17 cellular contexts compared by ENCODE assay signal in genomic region chr1:89279011-89279466, GRCh38. TPM values are rescaled to one million over a fixed set of nuclear protein-coding genes. Genes with fewer than 3 reads are reported as not detected.
DNase-seq lines count a peak whose midpoint lies in the region; ATAC-seq and TF ChIP-seq lines count a peak whose summit lies in the region.
"Had no signal": no experiment of that assay in that cellular context is flagged by ENCODE, and none has a peak within 500 bp of the region (broad histone marks: within the 10 kb centered on the region; RNA-seq: fewer than 3 reads in every experiment).

No MANE protein-coding gene starts in this region.

- H3K4me3 ChIP-seq in CD4-positive, CD25-positive, alpha-beta regulatory T cell (ENCODE audit: low read depth, low read length): peak overlapping the region; percentile 67
- H3K4me3 ChIP-seq in PC-3 (ENCODE audit: low read length): no peak overlapping the region

- no peak overlapping the region for H3K9ac ChIP-seq in PC-3 (ENCODE audit: low read length)

- CTCF ChIA-PET in PC-3 (lab: Charles Lee): no interaction called here

- intact Hi-C loops in PC-3 (cut with micrococcal nuclease): loop anchor here (5.0 kb wide), 1 partner anchor 178 kb away; no protein-coding TSS in a partner anchor

- peaks cover 76% of the 10 kb centered on the region for H3K4me1 ChIP-seq in CD4-positive, CD25-positive, alpha-beta regulatory T cell (ENCODE audit: control insufficient read depth, insufficient read depth, low read length, poor library complexity, severe bottlenecking)
- H3K4me1 ChIP-seq in PC-3 (ENCODE audit: insufficient read depth, low read length): peaks cover 11% of the 10 kb centered on the region

- H3K4me2 ChIP-seq in PC-3 (ENCODE audit: low read length): no peak overlapping the region

- H3K9me2 ChIP-seq in PC-3 (replicated peaks; ENCODE audit: low read length): no peaks in the 10 kb centered on the region

- H3K27ac Mint-ChIP-seq in CD4-positive, CD25-positive, alpha-beta regulatory T cell: peak overlapping the region; percentile 96 to 100 (median 97)
- H3K27ac Mint-ChIP-seq in central memory CD8-positive, alpha-beta T cell (ENCODE audit: low read depth): peak overlapping the region; percentile 94

- TF ChIP-seq CTCF in PC-3 (conservative IDR thresholded peaks at IDR 0.05; ENCODE audit: low read depth, low read length): no peak

- H3K79me2 ChIP-seq in PC-3 (ENCODE audit: low read length): no peaks in the 10 kb centered on the region

- H3K27ac ChIP-seq in CD4-positive, CD25-positive, alpha-beta regulatory T cell (ENCODE audit: insufficient read depth, low read length, poor library complexity, severe bottlenecking): peak overlapping the region; percentile 90
- no peak overlapping the region for H3K27ac ChIP-seq in PC-3 (ENCODE audit: low read length)

- POLR2A ChIA-PET in PC-3 (lab: Charles Lee; ENCODE audit: unreplicated experiment): no interaction called here

- no TSS peak for BruUV-seq in PC-3 (replicated peaks; lab: Mats Ljungman, UMichigan)

- H3K4me1 Mint-ChIP-seq in CD4-positive, CD25-positive, alpha-beta regulatory T cell: peaks cover 41 to 91% (median 82%) of the 10 kb centered on the region in 4 donors
- H3K4me1 Mint-ChIP-seq in central memory CD8-positive, alpha-beta T cell: peaks cover 85% of the 10 kb centered on the region

- no peaks in the 10 kb centered on the region for H3K27me3 Mint-ChIP-seq in CD4-positive, CD25-positive, alpha-beta regulatory T cell
- no peaks in the 10 kb centered on the region for H3K27me3 Mint-ChIP-seq in central memory CD8-positive, alpha-beta T cell

- peaks cover 0 to 3% (median 0%) of the 10 kb centered on the region in 7 donors for H3K9me3 Mint-ChIP-seq in CD4-positive, CD25-positive, alpha-beta regulatory T cell
- no peaks in the 10 kb centered on the region for H3K9me3 Mint-ChIP-seq in central memory CD8-positive, alpha-beta T cell

- DNase-seq in CD4-positive, CD25-positive, alpha-beta regulatory T cell: peak in 2 of 3 donors; percentile 75 to 81
- DNase-seq in NCI-H82 treated with DMSO at 0.1 percent for 48 hours (lab: John Stamatoyannopoulos, UW; ENCODE audit: unreplicated experiment): peak; percentile 31
- DNase-seq in central memory CD8-positive, alpha-beta T cell (ENCODE audit: low spot score in 2 of 2): no peak
- no peak for DNase-seq in NCI-H345 treated with DMSO at 0.1 percent for 48 hours (lab: John Stamatoyannopoulos, UW; ENCODE audit: unreplicated experiment)
- no peak for DNase-seq in cerebellar cortex (ENCODE audit: low spot score)
- DNase-seq in PC-3: no peak
- DNase-seq: activated CD8-positive, alpha-beta memory T cell treated with anti-CD3 and anti-CD28 coated beads for 24 hours; anterior cingulate cortex; cortex of kidney; DMS53; IMR-90; left colon; RPMI8226; trophoblast cell had no signal

- no peaks in the 10 kb centered on the region for H3K27me3 ChIP-seq in CD4-positive, CD25-positive, alpha-beta regulatory T cell (ENCODE audit: control insufficient read depth, insufficient read depth, low read length)
- H3K27me3 ChIP-seq in PC-3 (ENCODE audit: low read length): no peaks in the 10 kb centered on the region

- no peaks in the 10 kb centered on the region for H4K20me1 ChIP-seq in PC-3 (ENCODE audit: low read length)

- no peaks in the 10 kb centered on the region for H3K9me3 ChIP-seq in CD4-positive, CD25-positive, alpha-beta regulatory T cell (ENCODE audit: control insufficient read depth in 2 of 2, low read length in 2 of 2)
- no peaks in the 10 kb centered on the region for H3K9me3 ChIP-seq in PC-3 (ENCODE audit: low read length)

- no peaks in the 10 kb centered on the region for H3F3A ChIP-seq in PC-3 (ENCODE audit: low read length, unreplicated experiment)

- no peaks in the 10 kb centered on the region for H3K36me3 ChIP-seq in CD4-positive, CD25-positive, alpha-beta regulatory T cell (ENCODE audit: control insufficient read depth, insufficient read depth, low read length)
- H3K36me3 ChIP-seq in PC-3 (ENCODE audit: low read depth, low read length): no peaks in the 10 kb centered on the region

- peaks cover 6% of the 10 kb centered on the region for H3K36me3 Mint-ChIP-seq in CD4-positive, CD25-positive, alpha-beta regulatory T cell
- peaks cover 6% of the 10 kb centered on the region for H3K36me3 Mint-ChIP-seq in central memory CD8-positive, alpha-beta T cell (ENCODE audit: insufficient read depth)

- H2AFZ ChIP-seq in PC-3 (ENCODE audit: low read length): no peak overlapping the region

- peak; percentile 76 to 81 for ATAC-seq in CD4-positive, CD25-positive, alpha-beta regulatory T cell (ENCODE audit: low read depth in 2 of 2)
- ATAC-seq in GM18873 (IDR thresholded peaks at IDR 0.05; ENCODE audit: low FRiP score, unreplicated experiment) (peak; percentile 49), HG02852 (IDR thresholded peaks at IDR 0.05; ENCODE audit: unreplicated experiment) (no peak), PC-3 (no peak)
- peak; percentile 56 for ATAC-seq in central memory CD8-positive, alpha-beta T cell (replicated peaks; ENCODE audit: extremely low read depth, poor library complexity, severe bottlenecking)
- ATAC-seq: left colon had no signal

- peak overlapping the region; percentile 55 to 78 (median 71) for H3K4me3 Mint-ChIP-seq in CD4-positive, CD25-positive, alpha-beta regulatory T cell
- peak overlapping the region; percentile 54 for H3K4me3 Mint-ChIP-seq in central memory CD8-positive, alpha-beta T cell

RNA-seq across cellular contexts. Expression of gene GBP5, which starts 6.4 kb away (rescaled TPM):
- 425 TPM for total RNA-seq in CD4-positive, CD25-positive, alpha-beta regulatory T cell
- 100 to 1,000 TPM; 201 to 381 (median 293) TPM for polyA plus RNA-seq in CD4-positive, CD25-positive, alpha-beta regulatory T cell
- not detected in 2 replicates for total RNA-seq in PC-3 (2014; rRNA removed)
- total RNA-seq: IMR-90, NCI-H460 had no signal
- polyA plus RNA-seq: IMR-90 had no signal

Comparison
In these comparisons a context has a peak if more than half of its experiments do, and no peak if none do; other contexts are left out.
1. ATAC-seq: peak in CD4-positive, CD25-positive, alpha-beta regulatory T cell (2 of 2), GM18873 (single experiment) and central memory CD8-positive, alpha-beta T cell (single experiment); none in HG02852 (single experiment) and PC-3 (single experiment).
2. DNase-seq: peak in CD4-positive, CD25-positive, alpha-beta regulatory T cell (2 of 3) and NCI-H82 treated with DMSO at 0.1 percent for 48 hours (single experiment); none in central memory CD8-positive, alpha-beta T cell (0 of 2), NCI-H345 treated with DMSO at 0.1 percent for 48 hours (single experiment), cerebellar cortex (single experiment) and PC-3 (single experiment).
3. RNA of gene GBP5, which starts 6.4 kb away (total RNA-seq): 425 TPM in CD4-positive, CD25-positive, alpha-beta regulatory T cell (single experiment); not detected in PC-3; every median in the first group is over 100 times any median in the second.